8 cellular contexts compared by ENCODE assay signal in the genomic region with DNA sequence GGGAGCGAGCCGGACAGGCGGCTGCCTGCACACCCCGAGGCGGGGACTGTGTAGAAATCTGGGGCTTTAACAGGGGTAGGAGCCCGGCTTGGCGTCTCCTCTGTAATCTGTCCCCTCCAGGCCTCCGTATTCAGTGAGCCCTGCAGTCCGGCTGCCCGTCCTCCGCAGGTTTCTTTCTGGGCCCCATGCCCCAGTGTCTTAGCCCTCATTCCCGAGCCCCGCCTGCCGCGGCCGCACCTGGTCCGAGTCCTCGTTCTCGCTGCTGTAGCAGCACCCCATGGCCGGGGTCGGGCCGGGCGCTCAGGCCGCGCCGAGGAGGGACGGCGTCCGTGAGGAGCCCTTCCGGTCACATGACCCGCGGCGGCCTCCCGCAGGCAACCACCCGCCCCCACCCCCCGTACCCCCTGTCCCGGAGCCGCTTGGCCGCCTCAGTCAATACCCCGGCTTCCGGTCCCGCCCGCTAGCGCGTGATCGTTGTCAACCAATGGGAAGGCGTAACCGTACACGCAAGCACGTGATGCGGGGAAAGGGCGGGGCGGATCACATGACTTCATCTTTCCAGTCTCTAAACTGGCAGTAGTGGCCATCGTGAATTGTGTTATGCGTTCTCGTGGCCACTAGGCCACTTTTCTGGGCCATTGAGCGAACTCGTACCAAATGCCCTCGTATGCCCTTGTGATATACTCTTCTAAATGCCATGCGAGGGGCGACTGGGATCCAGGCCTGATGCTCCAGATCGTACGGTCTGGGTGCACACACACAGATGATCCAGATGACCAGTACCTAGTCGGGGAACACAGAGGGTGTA. TPM values are rescaled to one million over a fixed set of nuclear protein-coding genes. Genes with fewer than 3 reads are reported as not detected.
DNase-seq lines count a peak whose midpoint lies in the region; ATAC-seq, FAIRE-seq and TF ChIP-seq lines count a peak whose summit lies in the region.

Gene LAMTOR1 (minus strand): TSS at position 352 of the 808 bp plus-strand sequence. CDS start 73 bp downstream, at position 279.

- peak within 1 kb of the TSS; percentile 95 for H3K4me3 ChIP-seq in BE2C (ENCODE audit: low read depth, low read length)
- H3K4me3 ChIP-seq in colonic mucosa, result peak within 1 kb of the TSS; percentile 80

- H3K4me1 ChIP-seq in BE2C, result peaks cover 6% of the 10 kb centered on the region; the same call in 1 of the 2 replicates
- peaks cover 10% of the 10 kb centered on the region for H3K4me1 ChIP-seq in colonic mucosa

- H3K9me3 ChIP-seq in BE2C (no peaks in the 10 kb centered on the region), colonic mucosa (no peaks in the 10 kb centered on the region)

- H3K9ac ChIP-seq in colonic mucosa (ENCODE audit: low read depth in 2 of 2, low read length in 2 of 2), result peak within 1 kb of the TSS; percentile 78 to 84

- H3K27ac ChIP-seq in colonic mucosa, result peak within 1 kb of the TSS; percentile 94
- peak within 1 kb of the TSS; percentile 98 for H3K27ac ChIP-seq in layer of hippocampus (ENCODE audit: low read depth, low read length)

- ATAC-seq in HG03457 (IDR thresholded peaks at IDR 0.05; ENCODE audit: unreplicated experiment), result peak; percentile 63

- peaks cover 12% of the 10 kb centered on the region for H3K36me3 ChIP-seq in BE2C
- H3K36me3 ChIP-seq in colonic mucosa, result peaks cover 9% of the 10 kb centered on the region

- FAIRE-seq in GM19239 (lab: Jason Lieb, UNC), result peak; percentile 96

- H3K27me3 ChIP-seq in BE2C (no peaks in the 10 kb centered on the region), colonic mucosa (no peaks in the 10 kb centered on the region), layer of hippocampus (ENCODE audit: control insufficient read depth, insufficient read depth, low read length) (no peaks in the 10 kb centered on the region)

- peak; percentile 100 for DNase-seq in BE2C
- DNase-seq in GM19239 (ENCODE audit: insufficient read length, low spot score), result peak; percentile 79
- peak; percentile 99 to 100 for DNase-seq in NCI-H526 (lab: John Stamatoyannopoulos, UW)
- DNase-seq in activated CD4-positive, alpha-beta T cell treated with anti-CD3 and anti-CD28 coated beads for 48 hours, result peak; percentile 99
- peak; percentile 100 for DNase-seq in colonic mucosa
- peak; percentile 94 to 95 for DNase-seq in stimulated activated CD4-positive, alpha-beta T cell treated with anti-CD3 and anti-CD28 coated beads, Interleukin-1b, Interleukin-23, amount 100 ng/mL, for 4 hours (ENCODE audit: low read depth in 2 of 2)

- intact Hi-C loops in colonic mucosa (cut with DNase I), result no loop called here

- TF ChIP-seq CTCF in BE2C (IDR thresholded peaks at IDR 0.05; ENCODE audit: low read depth, low read length), result peak; percentile 53
- peak; percentile 34 for TF ChIP-seq CTCF in colonic mucosa (IDR thresholded peaks at IDR 0.05)

RNA-seq across cellular contexts. Expression of gene LAMTOR1, which starts in this region (rescaled TPM):
- polyA plus RNA-seq in BE2C (2012; ENCODE audit: insufficient read depth, insufficient read length, low read depth), result 282 TPM
- total RNA-seq in colonic mucosa, result 10 to 100 TPM; 84.9 to 93.4 TPM

Comparison
In these comparisons a context has a peak if more than half of its experiments do, and no peak if none do; other contexts are left out.
1. Peak in every context shown above with its lines: DNase-seq, ATAC-seq, H3K4me3 ChIP-seq and H3K27ac ChIP-seq.